ENCODE assay signal across 7 cellular contexts in genomic region chr3:126356373-126357298, GRCh38. TPM values are rescaled to one million over a fixed set of nuclear protein-coding genes. Genes with fewer than 3 reads are reported as not detected.
DNase-seq lines count a peak whose midpoint lies in the region; ATAC-seq and TF ChIP-seq lines count a peak whose summit lies in the region.

No MANE protein-coding gene starts in this region.

- H3K4me2 ChIP-seq in OCI-LY1 (ENCODE audit: low read length): peak overlapping the region; percentile 26; the same call in 1 of the 2 replicates

- no peaks in the 10 kb centered on the region for H3F3A ChIP-seq in OCI-LY1 (ENCODE audit: insufficient read depth, low read length)

- peak overlapping the region; percentile 47 for H3K4me3 ChIP-seq in OCI-LY1 (ENCODE audit: low read depth, low read length, poor library complexity, severe bottlenecking)

- H3K79me2 ChIP-seq in OCI-LY1 (ENCODE audit: insufficient read depth, low read length): no peaks in the 10 kb centered on the region

- peaks cover 12% of the 10 kb centered on the region for H3K4me1 ChIP-seq in OCI-LY1 (ENCODE audit: insufficient read depth, low read length, severe bottlenecking)

- H2AFZ ChIP-seq in OCI-LY1 (ENCODE audit: low read length): no peak overlapping the region

- no peaks in the 10 kb centered on the region for H4K20me1 ChIP-seq in OCI-LY1 (ENCODE audit: insufficient read depth, low read length)

- no peaks in the 10 kb centered on the region for H3K36me3 ChIP-seq in OCI-LY1 (ENCODE audit: insufficient read depth, low read length)

- H3K9me3 ChIP-seq in OCI-LY1 (ENCODE audit: low read length): no peaks in the 10 kb centered on the region

- no peak overlapping the region; the same call in 1 of the 2 replicates for H3K9ac ChIP-seq in OCI-LY1 (ENCODE audit: low read length)

- no peaks in the 10 kb centered on the region for H3K9me2 ChIP-seq in OCI-LY1 (ENCODE audit: low read depth, low read length)

- ATAC-seq in GM18517 (IDR thresholded peaks at IDR 0.05; ENCODE audit: unreplicated experiment): peak; percentile 11

- DNase-seq in ecto neural progenitor cell (ENCODE audit: low spot score) (peak; percentile 61), midbrain (lab: John Stamatoyannopoulos, UW) (peak; percentile 57), ureter (ENCODE audit: low spot score) (peak; percentile 54), kidney glomerular epithelial cell (lab: John Stamatoyannopoulos, UW) (no peak), DMS114 treated with DMSO at 0.1 percent for 48 hours (lab: John Stamatoyannopoulos, UW; ENCODE audit: unreplicated experiment) (no peak)

- no peak for TF ChIP-seq CTCF in OCI-LY1 (IDR thresholded peaks at IDR 0.05; ENCODE audit: low read length)

- H3K27me3 ChIP-seq in OCI-LY1 (ENCODE audit: insufficient read depth, low read length): no peaks in the 10 kb centered on the region

- no peak overlapping the region for H3K27ac ChIP-seq in OCI-LY1 (ENCODE audit: low read depth, low read length, poor library complexity, severe bottlenecking)

RNA-seq across cellular contexts. Expression of gene KLF15, which starts 0.6 kb away (rescaled TPM):
- total RNA-seq in ureter: 18.9 TPM

RNA-seq across cellular contexts. Expression of gene CFAP100, which starts 38.1 kb away (rescaled TPM):
- not detected for total RNA-seq in ureter

Comparison
In these comparisons a context has a peak if more than half of its experiments do, and no peak if none do; other contexts are left out.
1. DNase-seq: peak in ecto neural progenitor cell (single experiment), midbrain (single experiment) and ureter (single experiment); none in kidney glomerular epithelial cell (single experiment) and DMS114 treated with DMSO at 0.1 percent for 48 hours (single experiment).